Comparison of ENCODE assay signal across 9 cellular contexts in genomic region chr3:139533781-139534443, GRCh38. TPM values are rescaled to one million over a fixed set of nuclear protein-coding genes. Genes with fewer than 3 reads are reported as not detected.
DNase-seq lines count a peak whose midpoint lies in the region; ATAC-seq and TF ChIP-seq lines count a peak whose summit lies in the region.
"Had no signal": no experiment of that assay in that cellular context is flagged by ENCODE, and none has a peak within 500 bp of the region (broad histone marks: within the 10 kb centered on the region; RNA-seq: fewer than 3 reads in every experiment).

No MANE protein-coding gene starts in this region.

- POLR2A ChIA-PET in MCF 10A (lab: Yijun Ruan, JAX) = interaction anchor here (0.7 to 1.7 kb wide), 9 partner anchors 26 to 145 kb away, joined by 3 to 11 read pairs (median 5); partner anchors contain the start of gene COPB2

- H3K4me3 Mint-ChIP-seq in MCF 10A (ENCODE audit: unreplicated experiment) = no peak overlapping the region

- no TSS peak for BruUV-seq in MCF 10A (replicated peaks; lab: Mats Ljungman, UMichigan)

- peaks cover 6% of the 10 kb centered on the region for H3K36me3 Mint-ChIP-seq in MCF 10A (ENCODE audit: insufficient read depth, unreplicated experiment)

- H3K4me1 Mint-ChIP-seq in MCF 10A (ENCODE audit: insufficient read depth, unreplicated experiment) = peaks cover 30% of the 10 kb centered on the region

- peak overlapping the region; percentile 86 for H3K27ac Mint-ChIP-seq in MCF 10A (ENCODE audit: low read depth, unreplicated experiment)

- no peak overlapping the region for H3K4me3 ChIP-seq in MG63

- H3K9me3 Mint-ChIP-seq in MCF 10A (ENCODE audit: unreplicated experiment) = no peaks in the 10 kb centered on the region

- H3K9me3 ChIP-seq in MG63 = peaks cover 7% of the 10 kb centered on the region

- ATAC-seq in GM19463 (IDR thresholded peaks at IDR 0.05; ENCODE audit: unreplicated experiment) (peak; percentile 22), HG03045 (IDR thresholded peaks at IDR 0.05; ENCODE audit: unreplicated experiment) (no peak)

- CTCF ChIA-PET in MCF 10A (lab: Yijun Ruan, JAX) = interaction anchor here (0.6 to 3.5 kb wide), 6 partner anchors 13 to 479 kb away, joined by 3 to 21 read pairs (median 4); no protein-coding TSS in a partner anchor

- no peaks in the 10 kb centered on the region for H3K27me3 Mint-ChIP-seq in MCF 10A (ENCODE audit: insufficient read depth, unreplicated experiment)

- no peaks in the 10 kb centered on the region for H3K36me3 ChIP-seq in MG63

- H3K27me3 ChIP-seq in MG63 = no peaks in the 10 kb centered on the region

- intact Hi-C loops in MCF 10A (cut with micrococcal nuclease) = loop anchor here (1.0 kb wide), 1 partner anchor 67 kb away; no protein-coding TSS in a partner anchor

- TF ChIP-seq CTCF in MCF 10A (IDR thresholded peaks at IDR 0.05; ENCODE audit: unreplicated experiment) = no peak

- DNase-seq in MG63 (peak; percentile 49), MCF 10A (ENCODE audit: unreplicated experiment) (peak; percentile 27), lung microvascular endothelial cell (ENCODE audit: low read depth in 2 of 2) (peak; percentile 14 to 93)
- DNase-seq in stimulated activated naive CD4-positive, alpha-beta T cell treated with Interleukin-2 at 50 U/mL for 16 hours (lab: John Stamatoyannopoulos, UW) = no peak
- no peak for DNase-seq in stimulated activated CD4-positive, alpha-beta T cell treated with anti-CD3 and anti-CD28 coated beads, Interleukin-4, amount 100 ng/mL, for 1 hour
- no peak for DNase-seq in central memory CD4-positive, alpha-beta T cell

RNA-seq across cellular contexts. Expression of gene RBP1, which starts 5.6 kb away (rescaled TPM):
- 1.8 TPM in 1 of 2 replicates, not detected in the other for total RNA-seq in MG63 (2014; rRNA removed; shearing (Covaris generic); ENCODE audit: low replicate concordance)
- total RNA-seq in MCF 10A (2022) (not detected in 2 replicates), lung microvascular endothelial cell (126 and 362 TPM in 2 replicates)

RNA-seq across cellular contexts. Expression of gene RBP2, which starts 57.6 kb away (rescaled TPM):
- total RNA-seq in MG63 (2014; rRNA removed; shearing (Covaris generic); ENCODE audit: low replicate concordance) = not detected in 2 replicates
- total RNA-seq in MCF 10A (2022) (not detected in 2 replicates), lung microvascular endothelial cell (not detected in 2 replicates)
- total RNA-seq: frontal cortex had no signal

Comparison
In these comparisons a context has a peak if more than half of its experiments do, and no peak if none do; other contexts are left out.
1. DNase-seq: peak in MG63 (single experiment), MCF 10A (single experiment) and lung microvascular endothelial cell (2 of 2); none in stimulated activated naive CD4-positive, alpha-beta T cell treated with Interleukin-2 at 50 U/mL for 16 hours (single experiment), stimulated activated CD4-positive, alpha-beta T cell treated with anti-CD3 and anti-CD28 coated beads, Interleukin-4, amount 100 ng/mL, for 1 hour (single experiment) and central memory CD4-positive, alpha-beta T cell (single experiment).
2. RNA of gene RBP1, which starts 5.6 kb away (total RNA-seq): 126 to 362 TPM in lung microvascular endothelial cell; 1.8 TPM in MG63 and not detected in MCF 10A; every median in the first group is over 10 times any median in the second.